Comparison of ENCODE assay signal across 8 cellular contexts in the genomic region with DNA sequence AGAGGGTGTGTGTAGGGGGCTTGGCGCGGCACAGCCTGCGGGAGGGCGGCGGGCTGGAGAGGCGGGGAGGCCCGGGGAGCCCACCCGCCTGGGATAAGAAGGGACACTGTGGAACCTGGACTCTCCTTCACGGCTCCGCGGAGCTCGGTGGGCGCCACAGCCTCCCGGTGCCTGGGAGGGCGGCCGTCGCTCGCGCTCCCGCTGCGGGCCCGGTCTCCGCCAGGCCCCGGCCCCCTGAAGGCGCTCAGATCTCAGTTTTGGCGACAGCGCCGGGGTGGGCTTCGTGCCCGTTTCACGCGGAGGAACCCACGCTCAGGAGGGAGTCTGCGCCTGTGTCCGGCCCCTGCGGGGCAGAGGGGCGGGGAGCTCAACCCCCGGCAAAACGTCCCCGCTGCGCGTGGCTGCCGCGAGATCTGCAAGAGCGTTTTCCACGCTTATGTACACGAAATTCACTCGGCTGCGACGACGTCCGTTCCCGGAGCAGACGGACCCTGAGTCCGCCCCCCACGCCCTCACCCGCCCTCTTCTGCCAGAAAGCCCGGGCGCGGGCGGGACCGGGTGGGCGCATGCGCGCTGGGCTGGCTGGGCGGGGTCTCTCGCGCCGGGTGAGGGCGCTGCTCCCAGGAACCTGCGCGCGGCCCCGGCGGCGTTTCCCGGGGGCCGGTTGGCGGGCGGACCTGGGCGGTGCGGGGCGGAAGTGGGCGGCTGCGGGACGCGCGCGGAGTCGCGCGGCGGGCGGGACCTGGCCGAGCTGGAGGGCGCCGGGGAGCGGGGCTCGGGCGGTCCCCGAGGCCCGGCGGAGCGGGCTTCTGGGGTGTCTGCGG. TPM values are rescaled to one million over a fixed set of nuclear protein-coding genes. Genes with fewer than 3 reads are reported as not detected.
DNase-seq lines count a peak whose midpoint lies in the region; ATAC-seq and TF ChIP-seq lines count a peak whose summit lies in the region.

A gene (plus strand): TSS at position 704 of the 824 bp plus-strand sequence.

- no peaks in the 10 kb centered on the region for H3K36me3 ChIP-seq in thoracic aorta

- H3K4me3 ChIP-seq in GM08714 (ENCODE audit: low read length), result peak within 1 kb of the TSS; percentile 80
- peak within 1 kb of the TSS; percentile 97 for H3K4me3 ChIP-seq in HFF-Myc (replicated peaks; ENCODE audit: low read depth, low read length)
- H3K4me3 ChIP-seq in NB4 (ENCODE audit: low read depth, low read length), result peak within 1 kb of the TSS; percentile 85
- peak within 1 kb of the TSS; percentile 89 for H3K4me3 ChIP-seq in thoracic aorta

- H3K4me1 ChIP-seq in thoracic aorta (ENCODE audit: control insufficient read depth in 1 of 2, low read depth in 2 of 2), result peaks cover 14 to 26% of the 10 kb centered on the region in 2 donors

- H3K9me3 ChIP-seq in thoracic aorta, result no peaks in the 10 kb centered on the region

- H3K27me3 Mint-ChIP-seq in osteocyte (ENCODE audit: unreplicated experiment), result no peaks in the 10 kb centered on the region

- ATAC-seq in activated naive CD4-positive, alpha-beta T cell treated with anti-CD3 and anti-CD28 coated beads, Interleukin-2, amount 50 U/mL, for 72 hours, result peak; percentile 81 to 90
- peak; percentile 54 for ATAC-seq in thoracic aorta (ENCODE audit: insufficient number of reproducible peaks, low FRiP score, low read depth)

- peak; percentile 88 for TF ChIP-seq POLR2A in NB4 (IDR thresholded peaks at IDR 0.05; ENCODE audit: extremely low read depth, insufficient read length)

- H3K9me3 Mint-ChIP-seq in activated naive CD4-positive, alpha-beta T cell treated with anti-CD3 and anti-CD28 coated beads, Interleukin-2, amount 50 U/mL, for 72 hours, result no peaks in the 10 kb centered on the region
- no peaks in the 10 kb centered on the region for H3K9me3 Mint-ChIP-seq in osteocyte (ENCODE audit: unreplicated experiment)

- H3K27ac ChIP-seq in thoracic aorta, result peak within 1 kb of the TSS; percentile 57 to 58

- peak within 1 kb of the TSS; percentile 87 for H3K4me3 Mint-ChIP-seq in osteocyte (ENCODE audit: unreplicated experiment)

- peaks cover 15% of the 10 kb centered on the region for H3K4me1 Mint-ChIP-seq in osteocyte (ENCODE audit: unreplicated experiment)

- H3K36me3 Mint-ChIP-seq in activated naive CD4-positive, alpha-beta T cell treated with anti-CD3 and anti-CD28 coated beads, Interleukin-2, amount 50 U/mL, for 72 hours, result peaks cover 0 to 16% of the 10 kb centered on the region in 2 donors
- no peaks in the 10 kb centered on the region for H3K36me3 Mint-ChIP-seq in osteocyte (ENCODE audit: unreplicated experiment)

- DNase-seq in HFF-Myc (ENCODE audit: extremely low read depth, low read depth), result peak; percentile 24
- peak; percentile 90 for DNase-seq in NB4 (ENCODE audit: low read depth)
- peak; percentile 80 for DNase-seq in SKM-1 treated with dmso at 0.1 percent for 144 hours (lab: John Stamatoyannopoulos, UW; ENCODE audit: unreplicated experiment)
- peak; percentile 97 to 100 for DNase-seq in activated naive CD4-positive, alpha-beta T cell treated with anti-CD3 and anti-CD28 coated beads, Interleukin-2, amount 50 U/mL, for 72 hours (ENCODE audit: low spot score in 2 of 2)
- DNase-seq in glomerular visceral epithelial cell (ENCODE audit: extremely low spot score), result peak; percentile 94
- DNase-seq in osteocyte (ENCODE audit: extremely low spot score, unreplicated experiment), result peak; percentile 98
- DNase-seq in thoracic aorta (ENCODE audit: low spot score), result peak; percentile 50

- H3K27ac Mint-ChIP-seq in activated naive CD4-positive, alpha-beta T cell treated with anti-CD3 and anti-CD28 coated beads, Interleukin-2, amount 50 U/mL, for 72 hours, result peak within 1 kb of the TSS; percentile 84 to 85
- peak within 1 kb of the TSS; percentile 79 for H3K27ac Mint-ChIP-seq in osteocyte (ENCODE audit: unreplicated experiment)

- TF ChIP-seq CTCF in HFF-Myc (IDR thresholded peaks at IDR 0.05; ENCODE audit: low read depth, low read length, missing control alignments) (no peak), NB4 (IDR thresholded peaks at IDR 0.05; ENCODE audit: low read depth, low read length) (no peak), osteocyte (IDR thresholded peaks at IDR 0.05) (no peak), thoracic aorta (IDR thresholded peaks at IDR 0.05) (no peak)

- H3K27me3 ChIP-seq in thoracic aorta (replicated peaks; ENCODE audit: insufficient read depth), result no peaks in the 10 kb centered on the region

RNA-seq across cellular contexts. Expression of the gene that starts here (rescaled TPM):
- 10 to 100 TPM; 57.6 to 58.4 TPM for total RNA-seq in activated naive CD4-positive, alpha-beta T cell treated with anti-CD3 and anti-CD28 coated beads, Interleukin-2, amount 50 U/mL, for 72 hours
- total RNA-seq in osteocyte (54.1 and 57.6 TPM in 2 replicates), thoracic aorta (10 to 100 TPM; 37.2 to 40.6 TPM)

Comparison
In these comparisons a context has a peak if more than half of its experiments do, and no peak if none do; other contexts are left out.
1. Peak in every context shown above with its lines: DNase-seq, ATAC-seq, H3K4me3 ChIP-seq and H3K27ac ChIP-seq.
2. DNase-seq: peak in every context shown above with its lines; median percentile 98 in activated naive CD4-positive, alpha-beta T cell treated with anti-CD3 and anti-CD28 coated beads, Interleukin-2, amount 50 U/mL, for 72 hours; 98 in osteocyte; 94 in glomerular visceral epithelial cell; 90 in NB4; 80 in SKM-1 treated with dmso at 0.1 percent for 144 hours; 50 in thoracic aorta; 24 in HFF-Myc.